19 cellular contexts compared by ENCODE assay signal in the genomic region with DNA sequence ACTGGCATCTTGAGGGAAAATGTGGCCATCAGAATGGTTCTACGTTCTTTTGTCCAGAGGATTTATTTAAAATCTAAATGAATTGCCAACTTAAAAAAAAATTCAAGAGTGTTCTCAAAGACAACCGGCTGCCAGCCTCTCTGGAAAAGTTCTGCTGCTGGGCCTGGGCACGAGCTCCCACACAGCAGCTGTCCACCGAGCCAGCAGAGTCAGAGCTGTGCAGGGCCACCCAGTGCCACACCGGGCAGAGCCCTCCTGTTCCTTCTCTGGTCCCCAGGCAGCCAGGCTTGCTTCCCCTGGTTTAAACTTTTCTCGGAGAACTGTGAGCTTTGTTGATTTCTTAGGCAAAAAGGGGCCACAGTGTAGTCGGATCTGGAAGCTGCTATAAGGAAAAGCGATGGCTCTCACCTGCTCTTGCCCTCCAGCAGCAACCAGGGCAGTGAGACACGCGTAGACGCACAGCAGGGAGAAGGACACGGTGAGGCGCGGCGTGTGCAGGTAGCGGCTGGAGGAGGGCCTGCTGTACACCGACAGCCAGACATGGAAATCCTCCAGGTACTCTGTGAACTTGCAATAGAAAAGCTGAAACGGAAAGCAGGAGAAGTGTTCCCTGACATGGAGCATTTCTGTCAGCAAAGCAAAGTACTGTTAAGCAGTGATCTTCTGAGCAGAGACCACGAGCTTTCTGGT.
A peak's percentile ranks its signal among the peaks of the same experiment; 100 is the strongest.
DNase-seq lines count a peak whose midpoint lies in the region; ATAC-seq, FAIRE-seq and TF ChIP-seq lines count a peak whose summit lies in the region.
"Had no signal": no experiment of that assay in that cellular context is flagged by ENCODE, and none has a peak within 500 bp of the region (broad histone marks: within the 10 kb centered on the region; RNA-seq: fewer than 3 reads in every experiment).

No MANE protein-coding gene starts in this region.

- no peak overlapping the region for H2BK15ac ChIP-seq in neuronal stem cell (ENCODE audit: low read length)

- H3K14ac ChIP-seq in neuronal stem cell (ENCODE audit: low read length) = peak overlapping the region; percentile 31

- H3K9ac ChIP-seq in neuronal stem cell (ENCODE audit: low read depth, low read length, poor library complexity) = no peak overlapping the region
- H3K9ac ChIP-seq: BLaER1 treated with 17β-estradiol and CSF1 and Interleukin-3, amounts not matched to agents 10 nM and 100 nM had no signal

- H3K9me3 ChIP-seq in right atrium auricular region (no peaks in the 10 kb centered on the region), Panc1 (ENCODE audit: control insufficient read depth, insufficient read depth, low read depth, low read length) (no peaks in the 10 kb centered on the region), neuronal stem cell (replicated peaks in 1 of 2; ENCODE audit: control insufficient read depth in 2 of 2, insufficient read depth in 1 of 2, low read depth in 1 of 2, low read length in 2 of 2) (no peaks in the 10 kb centered on the region)
- H3K9me3 ChIP-seq: BLaER1 treated with 17β-estradiol and CSF1 and Interleukin-3, amounts not matched to agents 10 nM and 100 nM; HAP-1 had no signal

- intact Hi-C loops in Right ventricle myocardium superior (cut with DNase I) = no loop called here
- intact Hi-C loops in Panc1 (cut with micrococcal nuclease; ENCODE audit: unreplicated experiment) = no loop called here

- peak; percentile 13 for FAIRE-seq in urothelium cell line (lab: Jason Lieb, UNC)
- no peak for FAIRE-seq in GM19239 (lab: Jason Lieb, UNC)
- FAIRE-seq: GM12878, GM18507, HTR-8/SVneo had no signal

- H3K4ac ChIP-seq in neuronal stem cell (ENCODE audit: low read length) = no peak overlapping the region

- no peaks in the 10 kb centered on the region for H3K79me1 ChIP-seq in neuronal stem cell (ENCODE audit: low read depth, low read length)

- CTCF ChIA-PET in Panc1 (lab: Charles Lee) = interaction anchor here (0.6 kb wide), 2 partner anchors 123 to 196 kb away, joined by 4 read pairs; no protein-coding TSS in a partner anchor

- H3K4me1 ChIP-seq in right atrium auricular region = peaks cover 0 to 9% of the 10 kb centered on the region in 2 donors
- no peaks in the 10 kb centered on the region; the same call in 1 of the 2 replicates for H3K4me1 ChIP-seq in Panc1 (ENCODE audit: control insufficient read depth, insufficient read depth, low read length)
- peaks cover 0 to 2% of the 10 kb centered on the region in 2 donors for H3K4me1 ChIP-seq in neuronal stem cell (ENCODE audit: control insufficient read depth in 2 of 2, insufficient read depth in 1 of 2, low read depth in 1 of 2, low read length in 2 of 2)
- H3K4me1 ChIP-seq: HAP-1 had no signal

- H3K18ac ChIP-seq in neuronal stem cell (ENCODE audit: low read length) = no peak overlapping the region

- POLR2A ChIA-PET in Panc1 (lab: Charles Lee) = no interaction called here

- H2BK5ac ChIP-seq in neuronal stem cell (ENCODE audit: low read length) = no peak overlapping the region

- no peak overlapping the region for H3K23ac ChIP-seq in neuronal stem cell (ENCODE audit: low read depth, low read length, poor library complexity)

- no peak for DNase-seq in Right ventricle myocardium superior
- no peak for DNase-seq in right atrium auricular region (ENCODE audit: low spot score)
- DNase-seq in Panc1 (ENCODE audit: low read depth, low spot score) = no peak
- no peak for DNase-seq in neuronal stem cell (ENCODE audit: low spot score)
- DNase-seq in urothelium cell line (ENCODE audit: low spot score) = no peak
- no peak for DNase-seq in NCI-H1105 treated with DMSO at 0.1 percent for 48 hours (lab: John Stamatoyannopoulos, UW)
- DNase-seq in GM19239 (ENCODE audit: insufficient read length, low spot score) = no peak
- DNase-seq: 8988T; AML-193; Calu3; CD4-positive, CD25-positive, alpha-beta regulatory T cell; DMS 273 treated with DMSO at 0.1 percent for 48 hours; DMS79; GOT3 had no signal

- no peaks in the 10 kb centered on the region for H3K27me3 ChIP-seq in right atrium auricular region
- no peaks in the 10 kb centered on the region for H3K27me3 ChIP-seq in Panc1 (ENCODE audit: control insufficient read depth, insufficient read depth, low read length)
- peaks cover 0 to 8% (median 0%) of the 10 kb centered on the region in 3 experiments for H3K27me3 ChIP-seq in neuronal stem cell (ENCODE audit: control insufficient read depth in 3 of 3, insufficient read depth in 3 of 3, low read depth in 1 of 3, low read length in 3 of 3)

- H2BK120ac ChIP-seq in neuronal stem cell (ENCODE audit: low read depth, low read length) = no peak overlapping the region

- H4K8ac ChIP-seq in neuronal stem cell (ENCODE audit: low read depth, low read length) = no peak overlapping the region

- H3K4me3 ChIP-seq in right atrium auricular region (no peak overlapping the region), Panc1 (ENCODE audit: low read depth in 2 of 2, low read length in 2 of 2) (no peak overlapping the region), neuronal stem cell (ENCODE audit: low read length in 2 of 2) (no peak overlapping the region)
- H3K4me3 ChIP-seq: BLaER1 treated with 17β-estradiol and CSF1 and Interleukin-3, amounts not matched to agents 10 nM and 100 nM; GM12878; HAP-1 had no signal

- TF ChIP-seq CTCF in right atrium auricular region (IDR thresholded peaks at IDR 0.05) (no peak), Panc1 (IDR thresholded peaks at IDR 0.05) (no peak)

- H2AFZ ChIP-seq in neuronal stem cell (ENCODE audit: low read length) = no peak overlapping the region

- H3K27ac ChIP-seq in right atrium auricular region = no peak overlapping the region
- peak overlapping the region; percentile 52; the same call in 1 of the 2 replicates for H3K27ac ChIP-seq in Panc1 (ENCODE audit: low read length)
- H3K27ac ChIP-seq in neuronal stem cell (replicated peaks; ENCODE audit: low read length) = no peak overlapping the region
- H3K27ac ChIP-seq: BLaER1 treated with 17β-estradiol and CSF1 and Interleukin-3, amounts not matched to agents 10 nM and 100 nM had no signal

- no CpG with 5 or more reads among the region's 19 CpGs for WGBS in neuronal stem cell (ENCODE audit: extremely low coverage in 2 of 2, insufficient read length in 2 of 2, insufficient replicate concordance in 1 of 2), 2 donors

- no peak overlapping the region for H2BK12ac ChIP-seq in neuronal stem cell (ENCODE audit: low read length)

- H2AK5ac ChIP-seq in neuronal stem cell (ENCODE audit: low read depth, low read length) = no peak overlapping the region

- no TSS peak for BruUV-seq in Panc1 (replicated peaks; lab: Mats Ljungman, UMichigan)

- in situ Hi-C loops in Panc1 (cut with HindIII; ENCODE audit: low pct_unique_long_range_greater_than_20kb, low sequenced_read_pairs) = no loop called here

- no peak overlapping the region for H3K4me2 ChIP-seq in neuronal stem cell (ENCODE audit: insufficient read depth, low read length, poor library complexity, severe bottlenecking)

- ATAC-seq in Right ventricle myocardium superior (ENCODE audit: poor library complexity) (peak; percentile 69), Panc1 (no peak)
- ATAC-seq: GM12878 had no signal

- H3K36me3 ChIP-seq in right atrium auricular region (no peaks in the 10 kb centered on the region), Panc1 (ENCODE audit: control insufficient read depth, insufficient read depth, low read length) (no peaks in the 10 kb centered on the region), neuronal stem cell (replicated peaks in 1 of 2; ENCODE audit: control insufficient read depth in 2 of 2, insufficient read depth in 2 of 2, low read length in 2 of 2) (no peaks in the 10 kb centered on the region)
- H3K36me3 ChIP-seq: BLaER1 treated with 17β-estradiol and CSF1 and Interleukin-3, amounts not matched to agents 10 nM and 100 nM; HAP-1 had no signal

- no peak overlapping the region for H4K91ac ChIP-seq in neuronal stem cell (ENCODE audit: low read depth, low read length, poor library complexity)
